1 cellular context compared by ENCODE assay signal in genomic region chr1:15205586-15206346, GRCh38.
TF ChIP-seq lines count a peak whose summit lies in the region.

No MANE protein-coding gene starts in this region.

TF ChIP-seq in H1, 55 proteins besides CTCF, POLR2A, EP300 and RAD21:
- TF ChIP-seq KDM4A (IDR thresholded peaks at IDR 0.05; ENCODE audit: low read depth, low read length, severe bottlenecking) (no peak), CEBPB (IDR thresholded peaks at IDR 0.05; ENCODE audit: low read depth, low read length) (no peak), TAF1 (IDR thresholded peaks at IDR 0.05; ENCODE audit: low read depth, low read length) (no peak), BACH1 (IDR thresholded peaks at IDR 0.05; ENCODE audit: low read length) (no peak)
- TF ChIP-seq, protein P1, sequence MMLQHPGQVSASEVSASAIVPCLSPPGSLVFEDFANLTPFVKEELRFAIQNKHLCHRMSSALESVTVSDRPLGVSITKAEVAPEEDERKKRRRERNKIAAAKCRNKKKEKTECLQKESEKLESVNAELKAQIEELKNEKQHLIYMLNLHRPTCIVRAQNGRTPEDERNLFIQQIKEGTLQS (IDR thresholded peaks at IDR 0.05; ENCODE audit: insufficient read depth, low read depth, low read length), result no peak
